Comparison of ENCODE assay signal across 1 cellular context in the genomic region with DNA sequence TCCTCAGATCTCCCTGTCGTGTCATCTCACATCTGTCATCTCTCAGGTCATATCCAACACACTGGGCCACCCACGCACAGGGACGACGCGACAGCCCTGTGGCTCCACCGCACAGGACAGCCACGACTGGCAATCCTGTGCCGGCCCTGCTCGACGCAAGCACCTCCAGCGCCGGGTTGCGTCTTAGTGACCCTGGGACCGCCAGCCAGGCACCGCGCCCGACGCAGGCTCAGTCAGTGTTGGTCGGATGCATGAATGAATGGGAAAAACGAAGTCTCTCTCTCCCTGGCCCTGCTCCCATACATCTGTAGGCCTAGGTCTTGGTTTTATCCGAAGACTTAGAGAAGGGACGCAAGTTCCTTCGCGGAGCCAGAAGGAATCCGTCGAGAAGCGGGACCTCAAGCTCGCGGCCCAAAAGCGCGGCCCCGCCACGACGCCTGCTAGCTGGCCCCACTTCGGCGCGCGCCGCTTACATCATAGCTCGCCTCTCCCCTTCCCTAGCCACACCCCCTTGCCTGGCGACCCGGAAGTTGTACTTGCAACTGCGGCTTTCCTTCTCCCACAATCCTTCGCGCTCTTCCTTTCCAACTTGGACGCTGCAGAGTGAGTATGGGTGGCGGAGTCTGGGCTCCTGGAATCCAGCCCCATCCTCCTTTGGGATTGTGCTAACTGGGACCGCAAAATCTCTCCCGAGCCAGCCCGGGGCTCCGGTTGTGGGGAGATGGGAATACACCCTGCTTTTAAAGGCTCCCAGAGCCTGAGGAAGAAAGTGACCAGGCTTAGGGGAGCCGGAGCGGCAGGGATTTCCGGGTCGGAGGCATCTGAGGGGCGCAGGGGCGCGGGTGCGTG.
TF ChIP-seq lines count a peak whose summit lies in the region.

A gene (plus strand): TSS at position 577 of the 849 bp plus-strand sequence. CDS start 413 bp downstream, outside the sequence.

TF ChIP-seq in K562, 482 proteins besides CTCF, POLR2A, EP300 and RAD21 (continued from another document and continues in another):
- TF ChIP-seq, protein P1, sequence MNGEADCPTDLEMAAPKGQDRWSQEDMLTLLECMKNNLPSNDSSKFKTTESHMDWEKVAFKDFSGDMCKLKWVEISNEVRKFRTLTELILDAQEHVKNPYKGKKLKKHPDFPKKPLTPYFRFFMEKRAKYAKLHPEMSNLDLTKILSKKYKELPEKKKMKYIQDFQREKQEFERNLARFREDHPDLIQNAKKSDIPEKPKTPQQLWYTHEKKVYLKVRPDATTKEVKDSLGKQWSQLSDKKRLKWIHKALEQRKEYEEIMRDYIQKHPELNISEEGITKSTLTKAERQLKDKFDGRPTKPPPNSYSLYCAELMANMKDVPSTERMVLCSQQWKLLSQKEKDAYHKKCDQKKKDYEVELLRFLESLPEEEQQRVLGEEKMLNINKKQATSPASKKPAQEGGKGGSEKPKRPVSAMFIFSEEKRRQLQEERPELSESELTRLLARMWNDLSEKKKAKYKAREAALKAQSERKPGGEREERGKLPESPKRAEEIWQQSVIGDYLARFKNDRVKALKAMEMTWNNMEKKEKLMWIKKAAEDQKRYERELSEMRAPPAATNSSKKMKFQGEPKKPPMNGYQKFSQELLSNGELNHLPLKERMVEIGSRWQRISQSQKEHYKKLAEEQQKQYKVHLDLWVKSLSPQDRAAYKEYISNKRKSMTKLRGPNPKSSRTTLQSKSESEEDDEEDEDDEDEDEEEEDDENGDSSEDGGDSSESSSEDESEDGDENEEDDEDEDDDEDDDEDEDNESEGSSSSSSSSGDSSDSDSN (IDR thresholded peaks at IDR 0.05; ENCODE audit: borderline replicate concordance in 1 of 2, low read depth in 2 of 2, low read length in 2 of 2) = no peak
- TF ChIP-seq NFE2 (IDR thresholded peaks at IDR 0.05; ENCODE audit: low read depth) (no peak), KDM2B (CRISPR knock-in tag; IDR thresholded peaks at IDR 0.05) (no peak), TCF3 (CRISPR knock-in tag; IDR thresholded peaks at IDR 0.05) (peak; percentile 51), TOE1 (IDR thresholded peaks at IDR 0.05; ENCODE audit: borderline replicate concordance) (peak; percentile 66; the same call in 1 of the 2 replicates), TOE1 (CRISPR knock-in tag; IDR thresholded peaks at IDR 0.05; ENCODE audit: borderline replicate concordance, low read depth) (peak; percentile 99), CHD4 (IDR thresholded peaks at IDR 0.05; ENCODE audit: insufficient read depth, insufficient replicate concordance, low read depth, low read length, poor library complexity, severe bottlenecking) (no peak), NCOA4 (IDR thresholded peaks at IDR 0.05; ENCODE audit: partially characterized antibody) (no peak), MAFG (tag; conservative IDR thresholded peaks at IDR 0.05) (no peak), ZNF583 (CRISPR knock-in tag; IDR thresholded peaks at IDR 0.05) (no peak; the same call in 1 of the 2 replicates), HSF4 (CRISPR knock-in tag; IDR thresholded peaks at IDR 0.05; ENCODE audit: borderline replicate concordance) (no peak), ZNF695 (CRISPR knock-in tag; IDR thresholded peaks at IDR 0.05) (no peak), CXXC5 (CRISPR knock-in tag; IDR thresholded peaks at IDR 0.05) (peak; percentile 92), SMAD3 (CRISPR knock-in tag; conservative IDR thresholded peaks at IDR 0.05) (no peak), RHOXF2B (CRISPR knock-in tag; conservative IDR thresholded peaks at IDR 0.05) (no peak), ARID2 (IDR thresholded peaks at IDR 0.05) (no peak), KDM5B (IDR thresholded peaks at IDR 0.05; ENCODE audit: insufficient replicate concordance, low read depth, low read length) (peak; percentile 93), ZBTB17 (CRISPR knock-in tag; IDR thresholded peaks at IDR 0.05) (peak; percentile 20; the same call in 1 of the 2 replicates), CHD2 (IDR thresholded peaks at IDR 0.05; ENCODE audit: low read depth, low read length) (no peak; the same call in 1 of the 2 replicates), RUNX1 (IDR thresholded peaks at IDR 0.05; ENCODE audit: low read depth) (no peak), MAFK (IDR thresholded peaks at IDR 0.05; ENCODE audit: low read length) (no peak), STAG1 (CRISPR knock-in tag; IDR thresholded peaks at IDR 0.05; ENCODE audit: borderline replicate concordance) (peak; percentile 91), GTF2A2 (tag; IDR thresholded peaks at IDR 0.05) (peak; percentile 81), TRIM28 (IDR thresholded peaks at IDR 0.05) (no peak), KAT8 (IDR thresholded peaks at IDR 0.05; ENCODE audit: low read depth) (no peak), HNRNPL (IDR thresholded peaks at IDR 0.05; ENCODE audit: low read depth, low read length) (no peak), CCAR2 (IDR thresholded peaks at IDR 0.05; ENCODE audit: low read depth, low read length) (no peak), ZNF79 (CRISPR knock-in tag; IDR thresholded peaks at IDR 0.05; ENCODE audit: low read depth) (no peak), NFE2L1 (tag; IDR thresholded peaks at IDR 0.05; ENCODE audit: borderline replicate concordance, low read depth) (no peak), ZNF584 (CRISPR knock-in tag; IDR thresholded peaks at IDR 0.05; ENCODE audit: low read depth) (peak; percentile 88), POU5F1 (IDR thresholded peaks at IDR 0.05; ENCODE audit: borderline replicate concordance, low read depth, low read length, partially characterized antibody) (no peak), NR4A1 (CRISPR knock-in tag; IDR thresholded peaks at IDR 0.05) (peak; percentile 92; the same call in 1 of the 2 replicates), NR4A1 (tag; IDR thresholded peaks at IDR 0.05) (peak; percentile 88), SRF (CRISPR knock-in tag; IDR thresholded peaks at IDR 0.05) (peak in 1 of 2 experiments; percentile 72; a peak in 1 of 4 replicates), CBFB (CRISPR knock-in tag; IDR thresholded peaks at IDR 0.05) (peak; percentile 99), NR2C1 (IDR thresholded peaks at IDR 0.05) (peak; percentile 98), NR2C1 (tag; IDR thresholded peaks at IDR 0.05) (peak; percentile 98), HLTF (IDR thresholded peaks at IDR 0.05) (no peak), KLF16 (IDR thresholded peaks at IDR 0.05) (no peak), DNMT1 (IDR thresholded peaks at IDR 0.05) (no peak), RCOR1 (IDR thresholded peaks at IDR 0.05; ENCODE audit: borderline replicate concordance in 1 of 2, low read depth in 2 of 2, low read length in 2 of 2) (no peak)
- TF ChIP-seq, protein P2, sequence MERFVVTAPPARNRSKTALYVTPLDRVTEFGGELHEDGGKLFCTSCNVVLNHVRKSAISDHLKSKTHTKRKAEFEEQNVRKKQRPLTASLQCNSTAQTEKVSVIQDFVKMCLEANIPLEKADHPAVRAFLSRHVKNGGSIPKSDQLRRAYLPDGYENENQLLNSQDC (CRISPR knock-in tag; IDR thresholded peaks at IDR 0.05) = no peak
- TF ChIP-seq, protein P3, sequence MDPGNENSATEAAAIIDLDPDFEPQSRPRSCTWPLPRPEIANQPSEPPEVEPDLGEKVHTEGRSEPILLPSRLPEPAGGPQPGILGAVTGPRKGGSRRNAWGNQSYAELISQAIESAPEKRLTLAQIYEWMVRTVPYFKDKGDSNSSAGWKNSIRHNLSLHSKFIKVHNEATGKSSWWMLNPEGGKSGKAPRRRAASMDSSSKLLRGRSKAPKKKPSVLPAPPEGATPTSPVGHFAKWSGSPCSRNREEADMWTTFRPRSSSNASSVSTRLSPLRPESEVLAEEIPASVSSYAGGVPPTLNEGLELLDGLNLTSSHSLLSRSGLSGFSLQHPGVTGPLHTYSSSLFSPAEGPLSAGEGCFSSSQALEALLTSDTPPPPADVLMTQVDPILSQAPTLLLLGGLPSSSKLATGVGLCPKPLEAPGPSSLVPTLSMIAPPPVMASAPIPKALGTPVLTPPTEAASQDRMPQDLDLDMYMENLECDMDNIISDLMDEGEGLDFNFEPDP (CRISPR knock-in tag; IDR thresholded peaks at IDR 0.05) = no peak
- TF ChIP-seq, protein P4, sequence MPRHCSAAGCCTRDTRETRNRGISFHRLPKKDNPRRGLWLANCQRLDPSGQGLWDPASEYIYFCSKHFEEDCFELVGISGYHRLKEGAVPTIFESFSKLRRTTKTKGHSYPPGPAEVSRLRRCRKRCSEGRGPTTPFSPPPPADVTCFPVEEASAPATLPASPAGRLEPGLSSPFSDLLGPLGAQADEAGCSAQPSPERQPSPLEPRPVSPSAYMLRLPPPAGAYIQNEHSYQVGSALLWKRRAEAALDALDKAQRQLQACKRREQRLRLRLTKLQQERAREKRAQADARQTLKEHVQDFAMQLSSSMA (CRISPR knock-in tag; IDR thresholded peaks at IDR 0.05) = no peak
- TF ChIP-seq, protein P5, sequence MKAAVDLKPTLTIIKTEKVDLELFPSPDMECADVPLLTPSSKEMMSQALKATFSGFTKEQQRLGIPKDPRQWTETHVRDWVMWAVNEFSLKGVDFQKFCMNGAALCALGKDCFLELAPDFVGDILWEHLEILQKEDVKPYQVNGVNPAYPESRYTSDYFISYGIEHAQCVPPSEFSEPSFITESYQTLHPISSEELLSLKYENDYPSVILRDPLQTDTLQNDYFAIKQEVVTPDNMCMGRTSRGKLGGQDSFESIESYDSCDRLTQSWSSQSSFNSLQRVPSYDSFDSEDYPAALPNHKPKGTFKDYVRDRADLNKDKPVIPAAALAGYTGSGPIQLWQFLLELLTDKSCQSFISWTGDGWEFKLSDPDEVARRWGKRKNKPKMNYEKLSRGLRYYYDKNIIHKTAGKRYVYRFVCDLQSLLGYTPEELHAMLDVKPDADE (conservative IDR thresholded peaks at IDR 0.05; ENCODE audit: control insufficient read depth, low read depth, low read length) = no peak; the same call in 1 of the 2 replicates
- TF ChIP-seq, protein P6, sequence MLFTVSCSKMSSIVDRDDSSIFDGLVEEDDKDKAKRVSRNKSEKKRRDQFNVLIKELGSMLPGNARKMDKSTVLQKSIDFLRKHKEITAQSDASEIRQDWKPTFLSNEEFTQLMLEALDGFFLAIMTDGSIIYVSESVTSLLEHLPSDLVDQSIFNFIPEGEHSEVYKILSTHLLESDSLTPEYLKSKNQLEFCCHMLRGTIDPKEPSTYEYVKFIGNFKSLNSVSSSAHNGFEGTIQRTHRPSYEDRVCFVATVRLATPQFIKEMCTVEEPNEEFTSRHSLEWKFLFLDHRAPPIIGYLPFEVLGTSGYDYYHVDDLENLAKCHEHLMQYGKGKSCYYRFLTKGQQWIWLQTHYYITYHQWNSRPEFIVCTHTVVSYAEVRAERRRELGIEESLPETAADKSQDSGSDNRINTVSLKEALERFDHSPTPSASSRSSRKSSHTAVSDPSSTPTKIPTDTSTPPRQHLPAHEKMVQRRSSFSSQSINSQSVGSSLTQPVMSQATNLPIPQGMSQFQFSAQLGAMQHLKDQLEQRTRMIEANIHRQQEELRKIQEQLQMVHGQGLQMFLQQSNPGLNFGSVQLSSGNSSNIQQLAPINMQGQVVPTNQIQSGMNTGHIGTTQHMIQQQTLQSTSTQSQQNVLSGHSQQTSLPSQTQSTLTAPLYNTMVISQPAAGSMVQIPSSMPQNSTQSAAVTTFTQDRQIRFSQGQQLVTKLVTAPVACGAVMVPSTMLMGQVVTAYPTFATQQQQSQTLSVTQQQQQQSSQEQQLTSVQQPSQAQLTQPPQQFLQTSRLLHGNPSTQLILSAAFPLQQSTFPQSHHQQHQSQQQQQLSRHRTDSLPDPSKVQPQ (CRISPR knock-in tag; IDR thresholded peaks at IDR 0.05; ENCODE audit: borderline replicate concordance) = no peak
- TF ChIP-seq, protein P7, sequence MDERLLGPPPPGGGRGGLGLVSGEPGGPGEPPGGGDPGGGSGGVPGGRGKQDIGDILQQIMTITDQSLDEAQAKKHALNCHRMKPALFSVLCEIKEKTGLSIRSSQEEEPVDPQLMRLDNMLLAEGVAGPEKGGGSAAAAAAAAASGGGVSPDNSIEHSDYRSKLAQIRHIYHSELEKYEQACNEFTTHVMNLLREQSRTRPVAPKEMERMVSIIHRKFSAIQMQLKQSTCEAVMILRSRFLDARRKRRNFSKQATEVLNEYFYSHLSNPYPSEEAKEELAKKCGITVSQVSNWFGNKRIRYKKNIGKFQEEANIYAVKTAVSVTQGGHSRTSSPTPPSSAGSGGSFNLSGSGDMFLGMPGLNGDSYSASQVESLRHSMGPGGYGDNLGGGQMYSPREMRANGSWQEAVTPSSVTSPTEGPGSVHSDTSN (CRISPR knock-in tag; IDR thresholded peaks at IDR 0.05; ENCODE audit: low read depth) = no peak
- TF ChIP-seq, protein P7 (tag; conservative IDR thresholded peaks at IDR 0.05; ENCODE audit: low read depth) = no peak
- TF ChIP-seq, protein P8, sequence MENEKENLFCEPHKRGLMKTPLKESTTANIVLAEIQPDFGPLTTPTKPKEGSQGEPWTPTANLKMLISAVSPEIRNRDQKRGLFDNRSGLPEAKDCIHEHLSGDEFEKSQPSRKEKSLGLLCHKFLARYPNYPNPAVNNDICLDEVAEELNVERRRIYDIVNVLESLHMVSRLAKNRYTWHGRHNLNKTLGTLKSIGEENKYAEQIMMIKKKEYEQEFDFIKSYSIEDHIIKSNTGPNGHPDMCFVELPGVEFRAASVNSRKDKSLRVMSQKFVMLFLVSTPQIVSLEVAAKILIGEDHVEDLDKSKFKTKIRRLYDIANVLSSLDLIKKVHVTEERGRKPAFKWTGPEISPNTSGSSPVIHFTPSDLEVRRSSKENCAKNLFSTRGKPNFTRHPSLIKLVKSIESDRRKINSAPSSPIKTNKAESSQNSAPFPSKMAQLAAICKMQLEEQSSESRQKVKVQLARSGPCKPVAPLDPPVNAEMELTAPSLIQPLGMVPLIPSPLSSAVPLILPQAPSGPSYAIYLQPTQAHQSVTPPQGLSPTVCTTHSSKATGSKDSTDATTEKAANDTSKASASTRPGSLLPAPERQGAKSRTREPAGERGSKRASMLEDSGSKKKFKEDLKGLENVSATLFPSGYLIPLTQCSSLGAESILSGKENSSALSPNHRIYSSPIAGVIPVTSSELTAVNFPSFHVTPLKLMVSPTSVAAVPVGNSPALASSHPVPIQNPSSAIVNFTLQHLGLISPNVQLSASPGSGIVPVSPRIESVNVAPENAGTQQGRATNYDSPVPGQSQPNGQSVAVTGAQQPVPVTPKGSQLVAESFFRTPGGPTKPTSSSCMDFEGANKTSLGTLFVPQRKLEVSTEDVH (IDR thresholded peaks at IDR 0.05; ENCODE audit: low read depth, partially characterized antibody) = peak; percentile 68
- TF ChIP-seq, protein P9, sequence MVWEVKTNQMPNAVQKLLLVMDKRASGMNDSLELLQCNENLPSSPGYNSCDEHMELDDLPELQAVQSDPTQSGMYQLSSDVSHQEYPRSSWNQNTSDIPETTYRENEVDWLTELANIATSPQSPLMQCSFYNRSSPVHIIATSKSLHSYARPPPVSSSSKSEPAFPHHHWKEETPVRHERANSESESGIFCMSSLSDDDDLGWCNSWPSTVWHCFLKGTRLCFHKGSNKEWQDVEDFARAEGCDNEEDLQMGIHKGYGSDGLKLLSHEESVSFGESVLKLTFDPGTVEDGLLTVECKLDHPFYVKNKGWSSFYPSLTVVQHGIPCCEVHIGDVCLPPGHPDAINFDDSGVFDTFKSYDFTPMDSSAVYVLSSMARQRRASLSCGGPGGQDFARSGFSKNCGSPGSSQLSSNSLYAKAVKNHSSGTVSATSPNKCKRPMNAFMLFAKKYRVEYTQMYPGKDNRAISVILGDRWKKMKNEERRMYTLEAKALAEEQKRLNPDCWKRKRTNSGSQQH (CRISPR knock-in tag; IDR thresholded peaks at IDR 0.05) = peak; percentile 73; the same call in 1 of the 2 replicates
